In the genomic region with DNA sequence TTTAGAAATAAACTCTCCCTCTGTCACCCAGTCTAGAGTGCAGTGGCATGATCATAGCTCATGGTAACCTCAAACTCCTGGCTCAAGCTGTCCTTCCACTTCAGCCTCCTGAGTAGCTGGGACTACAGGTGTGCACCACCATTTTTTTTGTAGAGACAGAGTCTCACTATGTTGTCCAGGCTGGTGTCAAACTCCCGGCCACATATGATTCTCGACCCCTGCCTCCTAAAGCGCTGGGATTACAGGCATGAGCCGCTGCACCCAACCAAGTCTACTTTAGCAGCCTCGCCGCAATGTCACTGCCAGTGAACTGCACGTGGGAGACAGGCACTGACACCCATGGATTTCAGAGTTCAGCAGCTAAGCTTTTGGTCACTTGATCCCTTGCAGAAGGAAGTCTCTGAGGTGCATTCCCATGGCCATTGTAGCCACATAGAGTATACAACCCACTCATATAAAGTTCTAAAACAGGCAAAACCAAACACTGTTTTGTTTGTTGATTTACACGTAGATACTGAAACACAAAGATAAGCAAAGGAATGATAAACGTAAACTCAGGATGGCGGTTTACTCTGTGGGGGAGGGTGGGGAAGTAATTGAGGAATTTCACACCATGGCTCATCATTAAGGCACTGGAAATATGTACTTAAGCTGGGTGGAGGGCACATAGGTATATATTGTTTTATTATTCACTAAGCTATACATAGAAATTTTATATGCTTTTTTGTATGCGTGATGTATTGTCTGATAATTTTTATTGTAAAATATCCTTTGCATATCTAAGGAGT, we compare ENCODE assay signal across 32 cellular contexts.
"Had no signal": no experiment of that assay in that cellular context is flagged by ENCODE, and none has a peak within 500 bp of the region (broad histone marks: within the 10 kb centered on the region; RNA-seq: fewer than 3 reads in every experiment).

No MANE protein-coding gene starts in this region.

- ATAC-seq: activated CD4-positive, alpha-beta T cell treated with anti-CD3 and anti-CD28 coated beads for 36 hours; activated CD4-positive, CD25-positive, alpha-beta regulatory T cell treated with anti-CD3 and anti-CD28 coated beads, Interleukin-2, amount 50 U/mL, for 24 hours; activated naive CD4-positive, alpha-beta T cell treated with anti-CD3 and anti-CD28 coated beads, Interleukin-2, amount 50 U/mL, for 72 hours; activated T-cell treated with anti-CD3 and anti-CD28 coated beads, Interleukin-2, amount 50 U/mL, for 4 hours; Right ventricle myocardium inferior had no signal

- H3K27ac Mint-ChIP-seq: activated CD4-positive, alpha-beta memory T cell treated with anti-CD3 and anti-CD28 coated beads for 36 hours; activated CD4-positive, alpha-beta T cell treated with anti-CD3 and anti-CD28 coated beads for 36 hours; activated CD4-positive, alpha-beta T cell treated with anti-CD3 and anti-CD28 coated beads, Interleukin-2, amount 10 ng/mL, durations not matched to agents 7 days and 5 days; activated naive CD4-positive, alpha-beta T cell treated with anti-CD3 and anti-CD28 coated beads for 36 hours; activated T-helper 1 cell treated with anti-CD3 and anti-CD28 coated beads, Interleukin-12 subunit alpha, Interleukin-12 subunit beta, Interleukin-2, Interleukin-4 antibody, amounts not matched to agents 30 ng/mL and 10 ng/mL and 1 ng/mL, durations not matched to agents 14 hours and 24 hours and 36 hours had no signal

- H3K27ac ChIP-seq: adrenal gland, brain microvascular endothelial cell, PC-9, RWPE1 had no signal

- H3K4me3 Mint-ChIP-seq: activated CD4-positive, alpha-beta memory T cell treated with anti-CD3 and anti-CD28 coated beads for 36 hours; activated CD4-positive, alpha-beta T cell treated with anti-CD3 and anti-CD28 coated beads for 36 hours; activated CD4-positive, alpha-beta T cell treated with anti-CD3 and anti-CD28 coated beads, Interleukin-2, amount 10 ng/mL, durations not matched to agents 7 days and 5 days; activated naive CD4-positive, alpha-beta T cell treated with anti-CD3 and anti-CD28 coated beads for 36 hours; activated T-cell treated with anti-CD3 and anti-CD28 coated beads, Interleukin-2, amount 50 U/mL, for 4 hours; activated T-helper 1 cell treated with anti-CD3 and anti-CD28 coated beads, Interleukin-12 subunit alpha, Interleukin-12 subunit beta, Interleukin-2, Interleukin-4 antibody, amounts not matched to agents 30 ng/mL and 10 ng/mL and 1 ng/mL, durations not matched to agents 14 hours and 24 hours and 36 hours had no signal

- H3K4me1 ChIP-seq: adrenal gland had no signal

- H3K4me1 Mint-ChIP-seq: activated CD4-positive, alpha-beta T cell treated with anti-CD3 and anti-CD28 coated beads for 36 hours; activated CD4-positive, alpha-beta T cell treated with anti-CD3 and anti-CD28 coated beads, Interleukin-2, amount 10 ng/mL, durations not matched to agents 7 days and 5 days had no signal

- H3K9me3 ChIP-seq: adrenal gland, MG63 had no signal

- H3K27me3 Mint-ChIP-seq: activated CD4-positive, alpha-beta T cell treated with anti-CD3 and anti-CD28 coated beads, Interleukin-2, amount 10 ng/mL, durations not matched to agents 7 days and 5 days had no signal

- H3K9me3 Mint-ChIP-seq: activated CD4-positive, alpha-beta memory T cell treated with anti-CD3 and anti-CD28 coated beads for 36 hours; activated CD4-positive, alpha-beta T cell treated with anti-CD3 and anti-CD28 coated beads, Interleukin-2, amount 10 ng/mL, durations not matched to agents 7 days and 5 days; activated naive CD4-positive, alpha-beta T cell treated with anti-CD3 and anti-CD28 coated beads for 36 hours; activated naive CD4-positive, alpha-beta T cell treated with anti-CD3 and anti-CD28 coated beads, Interleukin-2, amount 50 U/mL, for 72 hours; activated T-cell treated with anti-CD3 and anti-CD28 coated beads, Interleukin-2, amount 50 U/mL, for 4 hours; activated T-helper 1 cell treated with anti-CD3 and anti-CD28 coated beads, Interleukin-12 subunit alpha, Interleukin-12 subunit beta, Interleukin-2, Interleukin-4 antibody, amounts not matched to agents 30 ng/mL and 10 ng/mL and 1 ng/mL, durations not matched to agents 14 hours and 24 hours and 36 hours had no signal

- H3K36me3 ChIP-seq: adrenal gland, brain microvascular endothelial cell, MG63 had no signal

- H3K27me3 ChIP-seq: adrenal gland, brain microvascular endothelial cell, MG63 had no signal

- DNase-seq: activated CD4-positive, alpha-beta memory T cell treated with anti-CD3 and anti-CD28 coated beads for 36 hours; activated CD4-positive, alpha-beta T cell treated with anti-CD3 and anti-CD28 coated beads for 36 hours; activated CD4-positive, alpha-beta T cell treated with anti-CD3 and anti-CD28 coated beads, Interleukin-2, amount 10 ng/mL, durations not matched to agents 7 days and 5 days; activated CD8-positive, alpha-beta memory T cell treated with anti-CD3 and anti-CD28 coated beads, Interleukin-2, amount 50 U/mL, for 4 hours; activated gamma-delta T cell treated with Interleukin-2 at 50 U/mL for 16 hours; activated naive CD4-positive, alpha-beta T cell treated with anti-CD3 and anti-CD28 coated beads for 36 hours; activated T-cell treated with anti-CD3 and anti-CD28 coated beads for 4 hours; activated T-cell treated with anti-CD3 and anti-CD28 coated beads, Interleukin-2, amount 50 U/mL, for 4 hours; adrenal gland; brain microvascular endothelial cell; central memory CD4-positive, alpha-beta T cell; MG63; NCI-H1048; NCI-H1105 treated with DMSO at 0.1 percent for 48 hours; NCI-H1436; NCI-H1694; NCI-H1930; NCI-H2081 treated with DMSO at 0.1 percent for 48 hours; NCI-H226; NCI-H446 treated with DMSO at 0.1 percent for 48 hours; NCI-H524 treated with DMSO at 0.1 percent for 48 hours; PC-9; SIG-M5; SW 1271; T-helper 1 cell; T-helper 2 cell; T-helper 9 cell had no signal

- H3K4me2 ChIP-seq: PC-9 had no signal

- H3K36me3 Mint-ChIP-seq: activated CD4-positive, alpha-beta memory T cell treated with anti-CD3 and anti-CD28 coated beads for 36 hours; activated naive CD4-positive, alpha-beta T cell treated with anti-CD3 and anti-CD28 coated beads, Interleukin-2, amount 50 U/mL, for 72 hours had no signal

- H3K4me3 ChIP-seq: adrenal gland, MG63, PC-9 had no signal
